In the genomic region with DNA sequence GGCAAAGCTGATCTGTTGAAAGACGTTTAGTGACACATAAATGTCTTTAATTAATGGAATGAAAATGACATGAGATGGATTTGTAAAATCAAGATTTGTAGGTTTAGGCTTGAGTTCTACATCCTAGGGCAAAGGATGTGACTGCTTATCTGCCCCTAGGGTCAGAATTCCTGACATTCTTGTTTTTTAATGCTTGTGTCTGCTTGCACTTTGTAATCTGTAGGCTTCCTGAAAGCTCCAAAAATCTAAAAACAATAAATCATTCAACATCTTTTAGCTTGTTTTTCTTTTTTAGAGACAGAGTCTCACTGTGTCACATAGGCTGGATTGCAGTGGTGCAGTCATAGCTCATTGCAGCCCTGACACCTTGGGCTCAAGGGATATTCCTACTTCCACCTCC, we compare ENCODE assay signal across 24 cellular contexts.
DNase-seq lines count a peak whose midpoint lies in the region; ATAC-seq and TF ChIP-seq lines count a peak whose summit lies in the region.
"Had no signal": no experiment of that assay in that cellular context is flagged by ENCODE, and none has a peak within 500 bp of the region (broad histone marks: within the 10 kb centered on the region; RNA-seq: fewer than 3 reads in every experiment).

No MANE protein-coding gene starts in this region.

- TF ChIP-seq EP300 in gastroesophageal sphincter (IDR thresholded peaks at IDR 0.05) = no peak

- peak overlapping the region; percentile 12 for H3K27ac ChIP-seq in RWPE2 (ENCODE audit: poor library complexity, severe bottlenecking)
- peak overlapping the region; percentile 17 for H3K27ac ChIP-seq in mesodermal cell (ENCODE audit: low read depth, low read length, severe bottlenecking)
- no peak overlapping the region for H3K27ac ChIP-seq in gastroesophageal sphincter
- H3K27ac ChIP-seq: KMS-11 had no signal

- no peaks in the 10 kb centered on the region for H3K36me3 Mint-ChIP-seq in HFFc6 (ENCODE audit: low read depth)

- H3K4me1 ChIP-seq in RWPE2 (ENCODE audit: insufficient read depth, poor library complexity, severe bottlenecking) (no peaks in the 10 kb centered on the region), mesodermal cell (ENCODE audit: control insufficient read depth, insufficient read depth, low read length, poor library complexity, severe bottlenecking) (peaks cover 25% of the 10 kb centered on the region), gastroesophageal sphincter (no peaks in the 10 kb centered on the region), mucosa of descending colon (ENCODE audit: low read depth) (no peaks in the 10 kb centered on the region)

- intact Hi-C loops in mucosa of descending colon (cut with DNase I, micrococcal nuclease) = no loop called here

- peak; percentile 29 for DNase-seq in A172 (ENCODE audit: low spot score)
- DNase-seq in HFFc6 = no peak
- no peak for DNase-seq in RWPE2 (ENCODE audit: low spot score)
- DNase-seq in mucosa of descending colon = no peak
- no peak for DNase-seq in activated CD8-positive, alpha-beta memory T cell treated with anti-CD3 and anti-CD28 coated beads, Interleukin-2, amount 50 U/mL, for 4 hours
- DNase-seq: 8988T, Calu3, DMS79 treated with DMSO at 0.1 percent for 48 hours, GOT3, NCI-H1048, NCI-H1417, NCI-H1694, NCI-H2081, NCI-H2171, NCI-H226, NCI-H510A, NCI-H69, SK-N-SH had no signal

- peak overlapping the region; percentile 30; the same call in 1 of the 2 replicates for H3K27ac Mint-ChIP-seq in HFFc6
- H3K27ac Mint-ChIP-seq: IgD-negative memory B cell had no signal

- 0 out of 2 replicates have a peak, but pooled peaks cover 1% of the 10 kb centered on the region for H3K27me3 Mint-ChIP-seq in HFFc6 (ENCODE audit: insufficient read depth)
- H3K27me3 Mint-ChIP-seq: IgD-negative memory B cell had no signal

- H3K36me3 ChIP-seq in RWPE2 (ENCODE audit: low read depth) (no peaks in the 10 kb centered on the region), mesodermal cell (ENCODE audit: control insufficient read depth, insufficient read depth, low read length) (no peaks in the 10 kb centered on the region), gastroesophageal sphincter (no peaks in the 10 kb centered on the region), mucosa of descending colon (ENCODE audit: low read depth) (no peaks in the 10 kb centered on the region)
- H3K36me3 ChIP-seq: HAP-1 had no signal

- ATAC-seq in RWPE2 (ENCODE audit: low read depth) = peak; percentile 29; the same call in 1 of the 3 replicates
- ATAC-seq in gastroesophageal sphincter = no peak
- no peak for ATAC-seq in mucosa of descending colon
- ATAC-seq: Panc1 had no signal

- H3K4me3 Mint-ChIP-seq in HFFc6 = no peak overlapping the region
- H3K4me3 Mint-ChIP-seq: IgD-negative memory B cell had no signal

- WGBS in mesodermal cell (ENCODE audit: insufficient coverage in 2 of 2), 2 experiments = 80 to 83% methylated on average over 1 of the region's 1 CpG
- 40 to 73% methylated on average over 1 of the region's 1 CpG for WGBS in gastroesophageal sphincter (ENCODE audit: low coverage in 1 of 2), 2 donors

- H3K9me3 ChIP-seq in RWPE2 (ENCODE audit: severe bottlenecking) = no peaks in the 10 kb centered on the region
- H3K9me3 ChIP-seq in mesodermal cell (ENCODE audit: control insufficient read depth, low read length) = no peaks in the 10 kb centered on the region
- H3K9me3 ChIP-seq in gastroesophageal sphincter = no peaks in the 10 kb centered on the region
- H3K9me3 ChIP-seq in mucosa of descending colon = no peaks in the 10 kb centered on the region
- H3K9me3 ChIP-seq: HAP-1, SK-N-SH had no signal

- H3K4me1 Mint-ChIP-seq in HFFc6 (ENCODE audit: low read depth) = peaks cover 37% of the 10 kb centered on the region

- no peaks in the 10 kb centered on the region for H3K27me3 ChIP-seq in RWPE2 (ENCODE audit: insufficient read depth, poor library complexity, severe bottlenecking)
- no peaks in the 10 kb centered on the region for H3K27me3 ChIP-seq in gastroesophageal sphincter

- no peak for TF ChIP-seq POLR2A in gastroesophageal sphincter (IDR thresholded peaks at IDR 0.05)

- H3K4me3 ChIP-seq in RWPE2 (ENCODE audit: severe bottlenecking) (no peak overlapping the region), mesodermal cell (ENCODE audit: extremely low read depth, insufficient read depth, low read length, poor library complexity, severe bottlenecking) (no peak overlapping the region), gastroesophageal sphincter (no peak overlapping the region), mucosa of descending colon (no peak overlapping the region)
- H3K4me3 ChIP-seq: HAP-1 had no signal

- no peak for TF ChIP-seq CTCF in HFFc6 (IDR thresholded peaks at IDR 0.05)
- TF ChIP-seq CTCF in RWPE2 (IDR thresholded peaks at IDR 0.05; ENCODE audit: poor library complexity, severe bottlenecking) = no peak
- TF ChIP-seq CTCF in gastroesophageal sphincter (IDR thresholded peaks at IDR 0.05) = no peak
- no peak for TF ChIP-seq CTCF in mucosa of descending colon (IDR thresholded peaks at IDR 0.05)

- no peaks in the 10 kb centered on the region for H3K9me3 Mint-ChIP-seq in HFFc6

Comparison
In these comparisons a context has a peak if more than half of its experiments do, and no peak if none do; other contexts are left out.
1. H3K27ac ChIP-seq: peak in RWPE2 (single experiment) and mesodermal cell (single experiment); none in gastroesophageal sphincter (0 of 4).